ENCODE assay signal across 27 cellular contexts in genomic region chr11:96111308-96111707, GRCh38.
DNase-seq lines count a peak whose midpoint lies in the region; ATAC-seq and TF ChIP-seq lines count a peak whose summit lies in the region.
"Had no signal": no experiment of that assay in that cellular context is flagged by ENCODE, and none has a peak within 500 bp of the region (broad histone marks: within the 10 kb centered on the region; RNA-seq: fewer than 3 reads in every experiment).

No MANE protein-coding gene starts in this region.

- H3K9me2 ChIP-seq in SK-N-SH: no peaks in the 10 kb centered on the region

- no peak overlapping the region for H3K4me2 ChIP-seq in SK-N-SH

- no peak for ATAC-seq in SK-N-SH treated with all-trans-retinoic acid at 6 μM for 48 hours
- peak; percentile 49 to 68 for ATAC-seq in natural killer cell treated with Interleukin-12 subunit alpha and Interleukin-12 subunit beta and Interleukin-15 and Interleukin-18, amount 100 ng/mL, for 72 hours
- ATAC-seq: activated CD4-positive, CD25-positive, alpha-beta regulatory T cell treated with anti-CD3 and anti-CD28 coated beads, Interleukin-2, amount 50 U/mL, for 24 hours had no signal

- no peaks in the 10 kb centered on the region for H3K27me3 Mint-ChIP-seq in natural killer cell treated with Interleukin-12 subunit alpha and Interleukin-12 subunit beta and Interleukin-15 and Interleukin-18, amount 100 ng/mL, for 72 hours
- H3K27me3 Mint-ChIP-seq: activated CD4-positive, alpha-beta memory T cell treated with anti-CD3 and anti-CD28 coated beads, Interleukin-2, amount 10 ng/mL, durations not matched to agents 7 days and 5 days had no signal

- H3K27ac Mint-ChIP-seq in natural killer cell treated with Interleukin-12 subunit alpha and Interleukin-12 subunit beta and Interleukin-15 and Interleukin-18, amount 100 ng/mL, for 72 hours: peak overlapping the region; percentile 26 to 74
- H3K27ac Mint-ChIP-seq: activated CD4-positive, alpha-beta memory T cell treated with anti-CD3 and anti-CD28 coated beads, Interleukin-2, amount 10 ng/mL, durations not matched to agents 7 days and 5 days had no signal

- H3K36me3 Mint-ChIP-seq in natural killer cell treated with Interleukin-12 subunit alpha and Interleukin-12 subunit beta and Interleukin-15 and Interleukin-18, amount 100 ng/mL, for 72 hours: peaks cover 5% of the 10 kb centered on the region

- intact Hi-C loops in ascending aorta (cut with DNase I): loop anchor here (5.0 kb wide), 2 partner anchors 54 to 99 kb away; no protein-coding TSS in a partner anchor

- peaks cover 0 to 11% of the 10 kb centered on the region in 2 experiments for H3K36me3 ChIP-seq in SK-N-SH (replicated peaks in 1 of 2; ENCODE audit: control insufficient read depth in 1 of 2, insufficient read depth in 2 of 2, low read length in 1 of 2)
- no peaks in the 10 kb centered on the region for H3K36me3 ChIP-seq in HUES48 (ENCODE audit: control insufficient read depth, insufficient read depth, low read length)
- no peaks in the 10 kb centered on the region for H3K36me3 ChIP-seq in ascending aorta
- H3K36me3 ChIP-seq: HAP-1, SJSA1, tibial artery had no signal

- peaks cover 26 to 29% of the 10 kb centered on the region in 2 donors for H3K4me1 Mint-ChIP-seq in natural killer cell treated with Interleukin-12 subunit alpha and Interleukin-12 subunit beta and Interleukin-15 and Interleukin-18, amount 100 ng/mL, for 72 hours (ENCODE audit: low read depth in 2 of 2)

- TF ChIP-seq RAD21 in SK-N-SH (IDR thresholded peaks at IDR 0.05; ENCODE audit: low read length): no peak

- DNase-seq in SK-N-SH (no peak), ascending aorta (ENCODE audit: low spot score in 2 of 2) (no peak), medulla oblongata (ENCODE audit: extremely low spot score) (no peak), HCEC 1CT (no peak)
- no peak for DNase-seq in natural killer cell treated with Interleukin-12 subunit alpha and Interleukin-12 subunit beta and Interleukin-15 and Interleukin-18, amount 100 ng/mL, for 72 hours (ENCODE audit: low spot score)
- DNase-seq in stimulated activated CD4-positive, alpha-beta T cell treated with anti-CD3 and anti-CD28 coated beads, Interleukin-4, amount 100 ng/mL, for 24 hours: no peak
- DNase-seq: activated CD4-positive, alpha-beta memory T cell treated with anti-CD3 and anti-CD28 coated beads, Interleukin-2, amount 10 ng/mL, durations not matched to agents 7 days and 5 days; activated gamma-delta T cell; effector CD8-positive, alpha-beta T cell; glutamatergic neuron; kidney glomerular epithelial cell; NCI-H1417 treated with DMSO at 0.1 percent for 48 hours; NCI-H2081 treated with DMSO at 0.1 percent for 48 hours; NCI-H446 treated with DMSO at 0.1 percent for 48 hours; nucleus accumbens; RPMI8226; stimulated activated CD8-positive, alpha-beta memory T cell treated with anti-CD3 and anti-CD28 coated beads, Interleukin-4, amount 100 ng/mL, for 48 hours; T-helper 1 cell; tibial artery had no signal

- WGBS in SK-N-SH (ENCODE audit: low lambda C conversion rate): 94% methylated on average over 5 of the region's 5 CpGs

- H3K4me3 ChIP-seq in SK-N-SH (ENCODE audit: low read depth in 2 of 2, low read length in 1 of 2) (no peak overlapping the region), HUES48 (ENCODE audit: low read depth, low read length) (no peak overlapping the region), ascending aorta (no peak overlapping the region)
- H3K4me3 ChIP-seq: HAP-1, lung, SJSA1, tibial artery had no signal

- CTCF ChIA-PET in SK-N-SH (lab: Yijun Ruan, JAX): no interaction called here

- H3K4me1 ChIP-seq in SK-N-SH (ENCODE audit: control insufficient read depth in 1 of 2, insufficient read depth in 2 of 2, low read depth in 1 of 2, low read length in 1 of 2) (peaks cover 19 to 33% of the 10 kb centered on the region in 2 experiments), HUES48 (ENCODE audit: control insufficient read depth, insufficient read depth, low read length) (peaks cover 33% of the 10 kb centered on the region), ascending aorta (peaks cover 7 to 16% of the 10 kb centered on the region in 2 donors)

- H3K9me3 ChIP-seq in SK-N-SH (no peaks in the 10 kb centered on the region), HUES48 (ENCODE audit: control insufficient read depth, insufficient read depth, low read length) (no peaks in the 10 kb centered on the region), ascending aorta (no peaks in the 10 kb centered on the region)
- H3K9me3 ChIP-seq: HAP-1, SJSA1, tibial artery had no signal

- H3K9ac ChIP-seq in SK-N-SH (no peak overlapping the region), HUES48 (ENCODE audit: low read depth, low read length) (no peak overlapping the region)

- no peaks in the 10 kb centered on the region for H3K9me3 Mint-ChIP-seq in natural killer cell treated with Interleukin-12 subunit alpha and Interleukin-12 subunit beta and Interleukin-15 and Interleukin-18, amount 100 ng/mL, for 72 hours
- H3K9me3 Mint-ChIP-seq: activated CD4-positive, alpha-beta memory T cell treated with anti-CD3 and anti-CD28 coated beads, Interleukin-2, amount 10 ng/mL, durations not matched to agents 7 days and 5 days had no signal

- H3K79me2 ChIP-seq in SK-N-SH (ENCODE audit: insufficient read depth): peaks cover 53% of the 10 kb centered on the region

- no peak for TF ChIP-seq EP300 in SK-N-SH (IDR thresholded peaks at IDR 0.05; ENCODE audit: borderline replicate concordance in 1 of 2, low read depth in 1 of 2, low read length in 1 of 2)

- POLR2A ChIA-PET in SK-N-SH (lab: Yijun Ruan, JAX): interaction anchor here (0.6 kb wide), 1 partner anchor 16 kb away, joined by 4 read pairs; no protein-coding TSS in a partner anchor

- no peaks in the 10 kb centered on the region for H4K20me1 ChIP-seq in SK-N-SH (ENCODE audit: insufficient read depth)

- H3K27me3 ChIP-seq in SK-N-SH (ENCODE audit: insufficient read depth): no peaks in the 10 kb centered on the region
- H3K27me3 ChIP-seq in HUES48 (ENCODE audit: control insufficient read depth, insufficient read depth, low read length): no peaks in the 10 kb centered on the region
- H3K27me3 ChIP-seq in ascending aorta: no peaks in the 10 kb centered on the region
- H3K27me3 ChIP-seq: SJSA1, tibial artery had no signal

- no peak overlapping the region for H2AFZ ChIP-seq in SK-N-SH (ENCODE audit: low read depth)

- peak overlapping the region; percentile 57 for H3K4me3 Mint-ChIP-seq in natural killer cell treated with Interleukin-12 subunit alpha and Interleukin-12 subunit beta and Interleukin-15 and Interleukin-18, amount 100 ng/mL, for 72 hours
- H3K4me3 Mint-ChIP-seq: activated CD4-positive, alpha-beta memory T cell treated with anti-CD3 and anti-CD28 coated beads, Interleukin-2, amount 10 ng/mL, durations not matched to agents 7 days and 5 days had no signal

- H3F3A ChIP-seq in SK-N-SH (replicated peaks; ENCODE audit: insufficient read depth): peaks cover 27% of the 10 kb centered on the region

- peak overlapping the region; percentile 93 to 97 for H3K27ac ChIP-seq in SK-N-SH (ENCODE audit: low read depth in 2 of 2, low read length in 1 of 2)
- H3K27ac ChIP-seq in HUES48 (ENCODE audit: low read depth, low read length): peak overlapping the region; percentile 5
- H3K27ac ChIP-seq in ascending aorta: peak overlapping the region; percentile 81 to 89
- H3K27ac ChIP-seq: 22Rv1, epithelial cell of prostate, SJSA1 had no signal

- no peak for TF ChIP-seq CTCF in SK-N-SH (IDR thresholded peaks at IDR 0.05)
- no peak for TF ChIP-seq CTCF in ascending aorta (IDR thresholded peaks at IDR 0.05)

TF ChIP-seq in SK-N-SH, 30 proteins besides CTCF, POLR2A, EP300 and RAD21:
- TF ChIP-seq FOXJ3 (CRISPR knock-in tag; IDR thresholded peaks at IDR 0.05): no peak
- TF ChIP-seq TAF1 (IDR thresholded peaks at IDR 0.05; ENCODE audit: borderline replicate concordance, low read depth, low read length): no peak
- TF ChIP-seq MEF2A (IDR thresholded peaks at IDR 0.05; ENCODE audit: borderline replicate concordance, low read depth): no peak
- TF ChIP-seq RFX5 (IDR thresholded peaks at IDR 0.05; ENCODE audit: low read length): no peak
- TF ChIP-seq EZH2phosphoT487 (IDR thresholded peaks at IDR 0.05; ENCODE audit: borderline replicate concordance, low read depth): no peak
- TF ChIP-seq SMC3 (IDR thresholded peaks at IDR 0.05; ENCODE audit: low read depth, low read length): no peak
- TF ChIP-seq USF1 (IDR thresholded peaks at IDR 0.05; ENCODE audit: borderline replicate concordance, low read depth): no peak
- TF ChIP-seq TEAD4 (IDR thresholded peaks at IDR 0.05; ENCODE audit: borderline replicate concordance, insufficient read depth): no peak
- no peak for TF ChIP-seq CHD2 (IDR thresholded peaks at IDR 0.05; ENCODE audit: low read length, partially characterized antibody)
- TF ChIP-seq JUND (IDR thresholded peaks at IDR 0.05): no peak

TF ChIP-seq in SK-N-SH treated with all-trans-retinoic acid at 6 μM for 48 hours, 23 proteins besides CTCF, POLR2A, EP300 and RAD21:
- no peak for TF ChIP-seq GLIS3 (CRISPR knock-in tag; IDR thresholded peaks at IDR 0.05)
- no peak for TF ChIP-seq BACH2 (CRISPR knock-in tag; IDR thresholded peaks at IDR 0.05; ENCODE audit: borderline replicate concordance)
- TF ChIP-seq TOX (CRISPR knock-in tag; IDR thresholded peaks at IDR 0.05; ENCODE audit: borderline replicate concordance): no peak
- TF ChIP-seq ZC3H10 (CRISPR knock-in tag; IDR thresholded peaks at IDR 0.05): no peak
- TF ChIP-seq, protein P1, sequence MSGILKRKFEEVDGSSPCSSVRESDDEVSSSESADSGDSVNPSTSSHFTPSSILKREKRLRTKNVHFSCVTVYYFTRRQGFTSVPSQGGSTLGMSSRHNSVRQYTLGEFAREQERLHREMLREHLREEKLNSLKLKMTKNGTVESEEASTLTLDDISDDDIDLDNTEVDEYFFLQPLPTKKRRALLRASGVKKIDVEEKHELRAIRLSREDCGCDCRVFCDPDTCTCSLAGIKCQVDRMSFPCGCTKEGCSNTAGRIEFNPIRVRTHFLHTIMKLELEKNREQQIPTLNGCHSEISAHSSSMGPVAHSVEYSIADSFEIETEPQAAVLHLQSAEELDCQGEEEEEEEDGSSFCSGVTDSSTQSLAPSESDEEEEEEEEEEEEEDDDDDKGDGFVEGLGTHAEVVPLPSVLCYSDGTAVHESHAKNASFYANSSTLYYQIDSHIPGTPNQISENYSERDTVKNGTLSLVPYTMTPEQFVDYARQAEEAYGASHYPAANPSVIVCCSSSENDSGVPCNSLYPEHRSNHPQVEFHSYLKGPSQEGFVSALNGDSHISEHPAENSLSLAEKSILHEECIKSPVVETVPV (CRISPR knock-in tag; IDR thresholded peaks at IDR 0.05): no peak
- TF ChIP-seq ZNF565 (CRISPR knock-in tag; conservative IDR thresholded peaks at IDR 0.05; ENCODE audit: low read depth): no peak
- no peak for TF ChIP-seq ESRRG (CRISPR knock-in tag; IDR thresholded peaks at IDR 0.05)
- no peak for TF ChIP-seq OSR1 (CRISPR knock-in tag; IDR thresholded peaks at IDR 0.05)
- no peak for TF ChIP-seq ARNTL (CRISPR knock-in tag; IDR thresholded peaks at IDR 0.05; ENCODE audit: borderline replicate concordance, low read depth)

Comparison
In these comparisons a context has a peak if more than half of its experiments do, and no peak if none do; other contexts are left out.
1. H3K27ac ChIP-seq: peak in every context shown above with its lines; median percentile 95 in SK-N-SH; 85 in ascending aorta; 5 in HUES48.